Comparison of ENCODE assay signal across 1 cellular context in the genomic region with DNA sequence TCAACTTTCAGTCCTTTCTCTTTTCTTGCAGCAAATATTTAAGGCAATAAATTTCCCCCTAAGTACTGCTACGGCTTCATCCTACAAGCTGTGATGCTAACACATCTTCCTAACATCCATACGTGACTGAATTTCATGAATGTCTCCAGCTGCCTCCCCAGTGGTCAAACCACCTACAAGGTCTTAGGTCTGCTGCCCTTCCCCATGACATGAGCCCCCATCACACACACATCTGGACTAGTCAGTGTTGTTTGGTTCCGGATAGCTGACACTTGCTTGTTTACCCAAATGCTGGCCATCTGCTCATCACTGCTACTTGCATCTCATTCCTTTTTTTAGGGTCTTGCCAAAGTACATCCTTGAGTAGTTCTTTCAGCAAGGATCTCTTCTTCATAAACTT.
TF ChIP-seq lines count a peak whose summit lies in the region.

No MANE protein-coding gene starts in this region.

TF ChIP-seq in WTC11, 78 proteins besides CTCF, POLR2A, EP300 and RAD21 (continued from another document):
- TF ChIP-seq, protein P1, sequence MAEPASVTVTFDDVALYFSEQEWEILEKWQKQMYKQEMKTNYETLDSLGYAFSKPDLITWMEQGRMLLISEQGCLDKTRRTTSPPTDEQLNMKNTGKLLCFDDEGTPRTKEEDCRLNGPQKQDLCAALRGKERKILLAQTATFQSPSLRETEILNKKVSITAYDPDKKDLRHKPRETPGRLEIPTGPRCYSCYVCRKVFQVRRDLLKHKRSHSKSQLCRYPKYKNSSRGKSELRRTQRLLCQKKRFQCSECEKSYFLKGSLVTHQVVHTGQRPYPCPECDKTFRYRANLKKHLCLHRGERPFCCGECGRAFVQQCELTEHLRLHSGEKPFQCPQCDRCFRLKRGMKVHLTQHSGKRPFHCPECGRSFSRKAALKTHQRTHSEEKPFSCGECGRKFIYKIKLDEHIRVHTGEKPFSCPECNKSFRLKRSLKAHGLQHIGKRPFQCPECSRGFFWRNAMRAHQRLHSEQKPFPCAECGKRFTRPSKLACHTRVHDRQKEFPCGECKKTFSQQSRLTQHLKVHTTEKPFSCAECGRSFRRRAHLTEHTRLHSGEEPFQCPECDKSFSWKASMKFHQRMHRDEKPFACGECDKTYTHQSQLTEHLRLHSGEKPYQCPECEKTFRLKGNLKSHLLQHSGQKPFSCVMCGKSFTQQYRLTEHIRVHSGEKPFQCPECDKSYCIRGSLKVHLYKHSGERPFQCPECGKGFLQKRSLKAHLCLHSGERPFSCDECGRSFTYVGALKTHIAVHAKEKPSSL (CRISPR knock-in tag; conservative IDR thresholded peaks at IDR 0.05): no peak
- no peak for TF ChIP-seq CREB1 (CRISPR knock-in tag; IDR thresholded peaks at IDR 0.05)
- no peak for TF ChIP-seq GTF2I (CRISPR knock-in tag; conservative IDR thresholded peaks at IDR 0.05)
- TF ChIP-seq, protein P2, sequence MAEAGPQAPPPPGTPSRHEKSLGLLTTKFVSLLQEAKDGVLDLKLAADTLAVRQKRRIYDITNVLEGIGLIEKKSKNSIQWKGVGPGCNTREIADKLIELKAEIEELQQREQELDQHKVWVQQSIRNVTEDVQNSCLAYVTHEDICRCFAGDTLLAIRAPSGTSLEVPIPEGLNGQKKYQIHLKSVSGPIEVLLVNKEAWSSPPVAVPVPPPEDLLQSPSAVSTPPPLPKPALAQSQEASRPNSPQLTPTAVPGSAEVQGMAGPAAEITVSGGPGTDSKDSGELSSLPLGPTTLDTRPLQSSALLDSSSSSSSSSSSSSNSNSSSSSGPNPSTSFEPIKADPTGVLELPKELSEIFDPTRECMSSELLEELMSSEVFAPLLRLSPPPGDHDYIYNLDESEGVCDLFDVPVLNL (CRISPR knock-in tag; IDR thresholded peaks at IDR 0.05; ENCODE audit: borderline replicate concordance, low read depth): no peak
- no peak for TF ChIP-seq SMAD3 (CRISPR knock-in tag; IDR thresholded peaks at IDR 0.05; ENCODE audit: borderline replicate concordance)
- no peak for TF ChIP-seq SOX15 (CRISPR knock-in tag; IDR thresholded peaks at IDR 0.05)
- TF ChIP-seq GABPB1 (CRISPR knock-in tag; IDR thresholded peaks at IDR 0.05): no peak
- TF ChIP-seq MYBL2 (CRISPR knock-in tag; IDR thresholded peaks at IDR 0.05): no peak
TF ChIP-seq in WTC11: peak in this region for 0.
